Comparison of ENCODE assay signal across 21 cellular contexts in the genomic region with DNA sequence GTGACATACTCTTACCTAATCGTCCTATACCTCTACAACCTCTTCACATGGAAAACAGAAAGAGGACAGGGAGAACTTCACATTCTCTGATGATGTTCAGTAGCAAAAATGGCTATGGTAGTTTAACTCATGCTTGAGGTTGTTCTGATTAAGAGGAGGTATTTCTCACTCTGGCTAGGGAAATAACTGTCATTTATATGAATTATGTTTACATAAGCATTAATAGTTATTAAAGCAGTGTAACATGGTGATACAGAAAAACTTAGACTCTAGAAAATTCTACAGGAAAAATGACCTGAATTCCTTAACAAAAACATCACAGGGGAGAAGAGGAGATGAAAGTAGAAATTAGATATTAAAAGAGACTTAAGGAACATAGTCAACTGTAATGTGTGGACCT. TPM values are rescaled to one million over a fixed set of nuclear protein-coding genes. Genes with fewer than 3 reads are reported as not detected.
DNase-seq lines count a peak whose midpoint lies in the region; ATAC-seq, FAIRE-seq and TF ChIP-seq lines count a peak whose summit lies in the region.
"Had no signal": no experiment of that assay in that cellular context is flagged by ENCODE, and none has a peak within 500 bp of the region (broad histone marks: within the 10 kb centered on the region; RNA-seq: fewer than 3 reads in every experiment).

No MANE protein-coding gene starts in this region.

- intact Hi-C loops in IMR-90 (cut with micrococcal nuclease): no loop called here
- intact Hi-C loops in activated naive CD4-positive, alpha-beta T cell treated with anti-CD3 and anti-CD28 coated beads for 36 hours (cut with micrococcal nuclease): no loop called here

- no peak overlapping the region for H3K4me3 Mint-ChIP-seq in stimulated activated effector memory CD8-positive, alpha-beta T cell treated with anti-CD3 and anti-CD28 coated beads, Interleukin-12 subunit alpha, Interleukin-12 subunit beta, amount 100 ng/mL, for 72 hours
- no peak overlapping the region for H3K4me3 Mint-ChIP-seq in activated naive CD4-positive, alpha-beta T cell treated with anti-CD3 and anti-CD28 coated beads for 36 hours
- H3K4me3 Mint-ChIP-seq: CD14-positive monocyte; CD4-positive, alpha-beta memory T cell; HFFc6 had no signal

- H4K8ac ChIP-seq in IMR-90 (ENCODE audit: low read depth in 2 of 2, low read length in 2 of 2): no peak overlapping the region

- TF ChIP-seq POLR2A in IMR-90 (IDR thresholded peaks at IDR 0.05; ENCODE audit: low read depth, low read length) (no peak), GM12891 (IDR thresholded peaks at IDR 0.05; ENCODE audit: low read depth, low read length) (no peak)

- H3K36me3 Mint-ChIP-seq in stimulated activated effector memory CD8-positive, alpha-beta T cell treated with anti-CD3 and anti-CD28 coated beads, Interleukin-12 subunit alpha, Interleukin-12 subunit beta, amount 100 ng/mL, for 72 hours: no peaks in the 10 kb centered on the region
- no peaks in the 10 kb centered on the region for H3K36me3 Mint-ChIP-seq in activated naive CD4-positive, alpha-beta T cell treated with anti-CD3 and anti-CD28 coated beads for 36 hours (ENCODE audit: low read depth)

- H3K27me3 Mint-ChIP-seq in activated naive CD4-positive, alpha-beta T cell treated with anti-CD3 and anti-CD28 coated beads for 36 hours (ENCODE audit: low read depth): no peaks in the 10 kb centered on the region
- H3K27me3 Mint-ChIP-seq: CD4-positive, alpha-beta memory T cell had no signal

- no peak overlapping the region for H3K4ac ChIP-seq in IMR-90 (ENCODE audit: low read depth, low read length)

- no peak for DNase-seq in IMR-90
- peak; percentile 55 for DNase-seq in amniotic epithelial cell (ENCODE audit: low read depth)
- no peak for DNase-seq in stimulated activated effector memory CD8-positive, alpha-beta T cell treated with anti-CD3 and anti-CD28 coated beads, Interleukin-12 subunit alpha, Interleukin-12 subunit beta, amount 100 ng/mL, for 72 hours (ENCODE audit: low spot score in 2 of 2)
- DNase-seq in GM12891 (ENCODE audit: insufficient read length, low spot score): no peak
- no peak for DNase-seq in SJCRH30
- no peak for DNase-seq in activated gamma-delta T cell (lab: John Stamatoyannopoulos, UW)
- no peak for DNase-seq in activated naive CD4-positive, alpha-beta T cell treated with anti-CD3 and anti-CD28 coated beads for 36 hours
- DNase-seq: Calu3; CD4-positive, alpha-beta memory T cell; COR-L47; DMS53; DMS79 treated with DMSO at 0.1 percent for 48 hours; GF-D8; GOT3; HFFc6 had no signal

- no peak overlapping the region for H3K18ac ChIP-seq in IMR-90 (ENCODE audit: low read depth, low read length)

- no peak overlapping the region for H3K23ac ChIP-seq in IMR-90 (ENCODE audit: low read depth, low read length)

- H3K27ac Mint-ChIP-seq in stimulated activated effector memory CD8-positive, alpha-beta T cell treated with anti-CD3 and anti-CD28 coated beads, Interleukin-12 subunit alpha, Interleukin-12 subunit beta, amount 100 ng/mL, for 72 hours: peak overlapping the region; percentile 24
- no peak overlapping the region for H3K27ac Mint-ChIP-seq in activated naive CD4-positive, alpha-beta T cell treated with anti-CD3 and anti-CD28 coated beads for 36 hours
- H3K27ac Mint-ChIP-seq: HFFc6 had no signal

- no CpG with 5 or more reads among the region's 1 CpG for WGBS in IMR-90 (ENCODE audit: extremely low coverage in 2 of 2, insufficient read length in 1 of 2), 2 experiments

- no peak overlapping the region for H2BK5ac ChIP-seq in IMR-90 (ENCODE audit: low read depth, low read length, poor library complexity, severe bottlenecking)

- CTCF ChIA-PET in IMR-90 (lab: Yijun Ruan, JAX): no interaction called here
- CTCF ChIA-PET in activated naive CD4-positive, alpha-beta T cell treated with anti-CD3 and anti-CD28 coated beads for 36 hours (lab: Charles Lee): no interaction called here

- peaks cover 3% of the 10 kb centered on the region for H3K9me3 Mint-ChIP-seq in stimulated activated effector memory CD8-positive, alpha-beta T cell treated with anti-CD3 and anti-CD28 coated beads, Interleukin-12 subunit alpha, Interleukin-12 subunit beta, amount 100 ng/mL, for 72 hours
- no peaks in the 10 kb centered on the region for H3K9me3 Mint-ChIP-seq in activated naive CD4-positive, alpha-beta T cell treated with anti-CD3 and anti-CD28 coated beads for 36 hours
- H3K9me3 Mint-ChIP-seq: HFFc6 had no signal

- no peak overlapping the region for H2AK9ac ChIP-seq in IMR-90 (replicated peaks; ENCODE audit: low read depth, low read length, poor library complexity)

- H4K5ac ChIP-seq in IMR-90 (ENCODE audit: low read depth, low read length): no peak overlapping the region

- BruUV-seq in IMR-90 (replicated peaks; lab: Mats Ljungman, UMichigan): no TSS peak

- POLR2A ChIA-PET in IMR-90 (lab: Charles Lee; ENCODE audit: unreplicated experiment): no interaction called here

- peaks cover 0 to 22% (median 12%) of the 10 kb centered on the region in 11 experiments; a peak in 15 of 22 replicates for H3K9me3 ChIP-seq in BLaER1 treated with 17β-estradiol and CSF1 and Interleukin-3, amounts not matched to agents 10 nM and 100 nM (replicated peaks in 1 of 11)
- H3K9me3 ChIP-seq in IMR-90 (ENCODE audit: control insufficient read depth, insufficient read depth, low read length) (no peaks in the 10 kb centered on the region), SJCRH30 (replicated peaks) (no peaks in the 10 kb centered on the region)
- H3K9me3 ChIP-seq: HAP-1 had no signal

- no peak for TF ChIP-seq RAD21 in IMR-90 (IDR thresholded peaks at IDR 0.05; ENCODE audit: low read length)

- peaks cover 0 to 16% (median 0%) of the 10 kb centered on the region in 11 experiments; a peak in 3 of 22 replicates for H3K36me3 ChIP-seq in BLaER1 treated with 17β-estradiol and CSF1 and Interleukin-3, amounts not matched to agents 10 nM and 100 nM
- H3K36me3 ChIP-seq in IMR-90 (ENCODE audit: control insufficient read depth, insufficient read depth, low read length) (no peaks in the 10 kb centered on the region), SJCRH30 (no peaks in the 10 kb centered on the region)
- H3K36me3 ChIP-seq: HAP-1 had no signal

- H3K4me1 Mint-ChIP-seq in stimulated activated effector memory CD8-positive, alpha-beta T cell treated with anti-CD3 and anti-CD28 coated beads, Interleukin-12 subunit alpha, Interleukin-12 subunit beta, amount 100 ng/mL, for 72 hours: peaks cover 51% of the 10 kb centered on the region
- H3K4me1 Mint-ChIP-seq in activated naive CD4-positive, alpha-beta T cell treated with anti-CD3 and anti-CD28 coated beads for 36 hours (ENCODE audit: low read depth): peaks cover 11% of the 10 kb centered on the region

- dilution Hi-C loops in IMR-90 (cut with HindIII; ENCODE audit: low sequenced_read_pairs, unreplicated experiment): no loop called here

- H4K91ac ChIP-seq in IMR-90 (ENCODE audit: insufficient read depth, low read depth, low read length): no peak overlapping the region

- TF ChIP-seq CTCF in IMR-90 (conservative IDR thresholded peaks at IDR 0.05; ENCODE audit: low read depth, low read length): no peak

- no peak overlapping the region for H3K27ac ChIP-seq in BLaER1 treated with 17β-estradiol and CSF1 and Interleukin-3, amounts not matched to agents 10 nM and 100 nM
- H3K27ac ChIP-seq in IMR-90 (ENCODE audit: insufficient read depth, low read length): no peak overlapping the region
- H3K27ac ChIP-seq in SJCRH30: no peak overlapping the region

- H2BK20ac ChIP-seq in IMR-90 (ENCODE audit: low read depth, low read length): no peak overlapping the region

- H3K56ac ChIP-seq in IMR-90 (ENCODE audit: extremely low read depth, insufficient read depth, low read length): no peak overlapping the region

- H2BK120ac ChIP-seq in IMR-90 (ENCODE audit: low read depth, low read length): no peak overlapping the region

- ATAC-seq in IMR-90 (ENCODE audit: low read depth): no peak
- ATAC-seq in stimulated activated effector memory CD8-positive, alpha-beta T cell treated with anti-CD3 and anti-CD28 coated beads, Interleukin-12 subunit alpha, Interleukin-12 subunit beta, amount 100 ng/mL, for 72 hours: no peak

- no peak for FAIRE-seq in GM12891 (lab: Jason Lieb, UNC)
- FAIRE-seq: GM12892, H54 had no signal

- H3K79me1 ChIP-seq in IMR-90 (ENCODE audit: low read depth in 1 of 2, low read length in 2 of 2): peaks cover 54 to 81% of the 10 kb centered on the region in 2 experiments

- H3K4me2 ChIP-seq in BLaER1 treated with 17β-estradiol and CSF1 and Interleukin-3, amounts not matched to agents 10 nM and 100 nM: peak overlapping the region in 7 of 11 experiments; percentile 4 to 49 (median 28); a peak in 11 of 22 replicates
- no peak overlapping the region for H3K4me2 ChIP-seq in IMR-90 (ENCODE audit: low read depth, low read length)

- H3K9me1 ChIP-seq in IMR-90 (ENCODE audit: insufficient read depth, low read length): peaks cover 22% of the 10 kb centered on the region

- no peak overlapping the region for H3K4me3 ChIP-seq in BLaER1 treated with 17β-estradiol and CSF1 and Interleukin-3, amounts not matched to agents 10 nM and 100 nM
- no peak overlapping the region for H3K4me3 ChIP-seq in IMR-90 (ENCODE audit: insufficient read depth, low read depth, low read length)
- no peak overlapping the region for H3K4me3 ChIP-seq in SJCRH30
- H3K4me3 ChIP-seq: HAP-1 had no signal

- in situ Hi-C loops in IMR-90 (cut with MboI; ENCODE audit: low sequenced_read_pairs): no loop called here

- H3K9ac ChIP-seq in BLaER1 treated with 17β-estradiol and CSF1 and Interleukin-3, amounts not matched to agents 10 nM and 100 nM: no peak overlapping the region
- no peak overlapping the region for H3K9ac ChIP-seq in IMR-90 (ENCODE audit: low read depth, low read length)

- H2AK5ac ChIP-seq in IMR-90 (ENCODE audit: low read depth, low read length): no peak overlapping the region

- H2BK15ac ChIP-seq in IMR-90 (ENCODE audit: low read depth, low read length): no peak overlapping the region

- peaks cover 0 to 94% (median 0%) of the 10 kb centered on the region in 11 experiments; a peak in 4 of 22 replicates for H4K20me1 ChIP-seq in BLaER1 treated with 17β-estradiol and CSF1 and Interleukin-3, amounts not matched to agents 10 nM and 100 nM
- H4K20me1 ChIP-seq in IMR-90 (ENCODE audit: insufficient read depth, low read length): peaks cover 28% of the 10 kb centered on the region; the same call in 1 of the 2 replicates

- no peak overlapping the region for H2AFZ ChIP-seq in IMR-90 (replicated peaks; ENCODE audit: low read length, poor library complexity)

- H3K4me1 ChIP-seq in BLaER1 treated with 17β-estradiol and CSF1 and Interleukin-3, amounts not matched to agents 10 nM and 100 nM: peaks cover 27 to 56% (median 40%) of the 10 kb centered on the region in 10 experiments
- H3K4me1 ChIP-seq in IMR-90 (ENCODE audit: control insufficient read depth, insufficient read depth, low read length) (peaks cover 26% of the 10 kb centered on the region), SJCRH30 (no peaks in the 10 kb centered on the region)

- no peak overlapping the region for H3K14ac ChIP-seq in IMR-90 (replicated peaks; ENCODE audit: low read depth, low read length)

- H3K27me3 ChIP-seq in BLaER1 treated with 17β-estradiol and CSF1 and Interleukin-3, amounts not matched to agents 10 nM and 100 nM: no peaks in the 10 kb centered on the region
- H3K27me3 ChIP-seq in IMR-90 (ENCODE audit: control insufficient read depth, insufficient read depth, low read length) (no peaks in the 10 kb centered on the region), SJCRH30 (no peaks in the 10 kb centered on the region)

RNA-seq across cellular contexts. Expression of gene MAP3K5, which starts 57.3 kb away (rescaled TPM):
- 17.2 and 17.6 TPM in 2 replicates for total RNA-seq in IMR-90 (2012; rRNA removed)
- 4.9 and 5.4 TPM in 2 replicates for polyA plus RNA-seq in IMR-90 (2012; rRNA removed)
- polyA plus RNA-seq in IMR-90 (2012; cell fraction: cytosol; rRNA removed): 2.0 and 2.1 TPM in 2 replicates
- polyA plus RNA-seq in IMR-90 (2012; cell fraction: nucleus; rRNA removed; ENCODE audit: low replicate concordance): 1.4 and 6.3 TPM in 2 replicates
- polyA plus RNA-seq in GM12891 (2012; ENCODE audit: low read depth, missing spikeins): 15.0 TPM
- total RNA-seq in SJCRH30 (2014; rRNA removed; shearing (Covaris generic)): 15.2 and 15.9 TPM in 2 replicates
- total RNA-seq in activated naive CD4-positive, alpha-beta T cell treated with anti-CD3 and anti-CD28 coated beads for 36 hours: 1 to 10 TPM; 9.4 to 9.7 TPM
- total RNA-seq: G401 had no signal
